Comparison of ENCODE assay signal across 8 cellular contexts in the genomic region with DNA sequence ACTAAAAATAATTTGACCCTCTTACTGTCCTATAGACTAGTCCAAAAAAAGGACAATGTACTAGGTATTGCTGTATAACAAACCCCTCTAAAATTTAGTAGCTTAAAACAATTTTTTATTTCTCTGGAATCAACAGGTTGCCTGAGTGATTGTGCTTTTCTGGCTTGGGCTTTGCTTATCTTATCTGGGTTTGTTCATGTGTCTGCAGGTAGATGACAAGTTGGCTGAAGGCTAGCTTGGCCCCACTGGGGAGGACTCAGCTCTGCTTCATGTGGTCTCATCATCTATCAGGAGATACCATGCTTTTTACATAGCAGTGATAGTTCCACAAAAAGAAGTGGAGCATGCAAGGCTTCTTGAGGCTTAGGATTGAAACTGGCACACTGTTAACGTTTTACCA.
"Had no signal": no experiment of that assay in that cellular context is flagged by ENCODE, and none has a peak within 500 bp of the region (broad histone marks: within the 10 kb centered on the region; RNA-seq: fewer than 3 reads in every experiment).

No MANE protein-coding gene starts in this region.

- H3K4me3 ChIP-seq: GM12878 had no signal

- ATAC-seq: GM12878 had no signal

- DNase-seq: GDM1, GF-D8 had no signal

- FAIRE-seq: G401.6, GM12878, GM12891, GM12892, GM18507, GM19239 had no signal
